In the genomic region with DNA sequence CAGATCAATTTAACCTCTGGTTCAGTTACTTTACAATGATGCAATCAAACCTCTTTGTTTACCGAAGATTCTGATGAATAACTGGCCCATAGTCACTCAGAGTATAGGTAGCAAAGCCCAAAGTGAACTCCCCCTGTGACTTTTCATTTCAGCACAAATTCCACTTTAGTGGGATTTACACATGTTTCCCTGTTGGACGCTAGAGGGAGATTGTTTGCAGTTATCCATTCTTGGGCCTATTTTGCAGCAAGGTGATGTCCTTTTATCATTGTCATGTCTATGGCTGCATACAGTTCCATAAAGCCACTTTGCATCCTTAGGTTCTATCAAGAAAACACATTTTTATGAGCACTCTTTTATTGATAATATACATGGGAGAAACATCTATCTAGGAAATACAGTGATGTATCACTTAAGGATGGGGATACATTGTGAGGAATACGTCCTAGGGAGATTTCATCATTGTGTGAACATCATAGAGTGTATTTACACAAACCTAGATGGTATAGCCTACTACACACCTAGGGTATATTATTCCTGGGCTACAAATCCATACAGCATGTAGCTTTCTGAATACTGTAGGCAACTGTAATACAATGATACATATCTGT, we compare ENCODE assay signal across 9 cellular contexts. TPM values are rescaled to one million over a fixed set of nuclear protein-coding genes. Genes with fewer than 3 reads are reported as not detected.
DNase-seq lines count a peak whose midpoint lies in the region; ATAC-seq and TF ChIP-seq lines count a peak whose summit lies in the region.
"Had no signal": no experiment of that assay in that cellular context is flagged by ENCODE, and none has a peak within 500 bp of the region (broad histone marks: within the 10 kb centered on the region; RNA-seq: fewer than 3 reads in every experiment).

No MANE protein-coding gene starts in this region.

- DNase-seq in CD14-positive monocyte (ENCODE audit: low spot score) = no peak
- DNase-seq in HEK293T (ENCODE audit: extremely low spot score) = peak; percentile 22
- DNase-seq in SW 1271 (lab: John Stamatoyannopoulos, UW) = peak; percentile 0 to 17
- no peak for DNase-seq in kidney epithelial cell (ENCODE audit: low read depth)
- DNase-seq in stimulated activated CD4-positive, alpha-beta T cell treated with anti-CD3 and anti-CD28 coated beads, Interleukin-2, amount 100 ng/mL, for 24 hours = no peak
- no peak for DNase-seq in GF-D8 (lab: John Stamatoyannopoulos, UW)
- no peak for DNase-seq in head of caudate nucleus

- no peak overlapping the region for H3K4me3 ChIP-seq in kidney epithelial cell (ENCODE audit: low read depth, low read length)
- H3K4me3 ChIP-seq: SK-N-MC had no signal

- no peak overlapping the region for H3K4me3 Mint-ChIP-seq in CD14-positive monocyte

- POLR2A ChIA-PET in HEK293T (lab: Yijun Ruan, JAX) = no interaction called here

- no peak overlapping the region for H3K27ac Mint-ChIP-seq in CD14-positive monocyte

- no peaks in the 10 kb centered on the region for H3K36me3 ChIP-seq in kidney epithelial cell (ENCODE audit: control insufficient read depth, insufficient read depth, low read length)

- H3K36me3 Mint-ChIP-seq in CD14-positive monocyte = no peaks in the 10 kb centered on the region

- TF ChIP-seq CTCF in CD14-positive monocyte (IDR thresholded peaks at IDR 0.05) = peak; percentile 47
- peak; percentile 60 for TF ChIP-seq CTCF in kidney epithelial cell (IDR thresholded peaks at IDR 0.05; ENCODE audit: insufficient read depth, low read length, poor library complexity, severe bottlenecking)

- intact Hi-C loops in CD14-positive monocyte (cut with micrococcal nuclease) (no loop called here), head of caudate nucleus (cut with DNase I) (no loop called here)

- ATAC-seq in GM19455 (IDR thresholded peaks at IDR 0.05; ENCODE audit: unreplicated experiment) = no peak

- no peaks in the 10 kb centered on the region for H3K4me1 Mint-ChIP-seq in CD14-positive monocyte

- no peaks in the 10 kb centered on the region for H3K27me3 ChIP-seq in kidney epithelial cell (ENCODE audit: control insufficient read depth, insufficient read depth, low read length)

- H3K9me3 Mint-ChIP-seq in CD14-positive monocyte = peaks cover 2 to 13% (median 7%) of the 10 kb centered on the region in 7 donors

- peaks cover 0 to 3% (median 2%) of the 10 kb centered on the region in 3 donors for H3K27me3 Mint-ChIP-seq in CD14-positive monocyte (ENCODE audit: low read depth in 3 of 3)

- CTCF ChIA-PET in HEK293T (lab: Yijun Ruan, JAX) = no interaction called here

TF ChIP-seq in HEK293T, 16 proteins besides CTCF, POLR2A, EP300 and RAD21:
- TF ChIP-seq ZNF384 (IDR thresholded peaks at IDR 0.05) = no peak
- TF ChIP-seq BHLHE40 (IDR thresholded peaks at IDR 0.05; ENCODE audit: borderline replicate concordance) = no peak
- TF ChIP-seq SP1 (IDR thresholded peaks at IDR 0.05) = no peak
- no peak for TF ChIP-seq CTBP1 (IDR thresholded peaks at IDR 0.05; ENCODE audit: borderline replicate concordance)
- no peak for TF ChIP-seq ARNT (IDR thresholded peaks at IDR 0.05)
- no peak for TF ChIP-seq FOXA1 (IDR thresholded peaks at IDR 0.05)
- TF ChIP-seq, protein P1, sequence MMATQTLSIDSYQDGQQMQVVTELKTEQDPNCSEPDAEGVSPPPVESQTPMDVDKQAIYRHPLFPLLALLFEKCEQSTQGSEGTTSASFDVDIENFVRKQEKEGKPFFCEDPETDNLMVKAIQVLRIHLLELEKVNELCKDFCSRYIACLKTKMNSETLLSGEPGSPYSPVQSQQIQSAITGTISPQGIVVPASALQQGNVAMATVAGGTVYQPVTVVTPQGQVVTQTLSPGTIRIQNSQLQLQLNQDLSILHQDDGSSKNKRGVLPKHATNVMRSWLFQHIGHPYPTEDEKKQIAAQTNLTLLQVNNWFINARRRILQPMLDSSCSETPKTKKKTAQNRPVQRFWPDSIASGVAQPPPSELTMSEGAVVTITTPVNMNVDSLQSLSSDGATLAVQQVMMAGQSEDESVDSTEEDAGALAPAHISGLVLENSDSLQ (IDR thresholded peaks at IDR 0.05) = no peak
- TF ChIP-seq SUZ12 (IDR thresholded peaks at IDR 0.05) = no peak
- no peak for TF ChIP-seq L3MBTL2 (conservative IDR thresholded peaks at IDR 0.05)
- no peak for TF ChIP-seq HDGF (IDR thresholded peaks at IDR 0.05; ENCODE audit: borderline replicate concordance)
- TF ChIP-seq LEF1 (IDR thresholded peaks at IDR 0.05; ENCODE audit: borderline replicate concordance) = no peak
- TF ChIP-seq NFRKB (IDR thresholded peaks at IDR 0.05) = no peak
- no peak for TF ChIP-seq FOXK2 (IDR thresholded peaks at IDR 0.05)
- TF ChIP-seq FOXM1 (IDR thresholded peaks at IDR 0.05; ENCODE audit: borderline replicate concordance) = no peak
- TF ChIP-seq TARDBP (IDR thresholded peaks at IDR 0.05) = no peak
- TF ChIP-seq ELF4 (IDR thresholded peaks at IDR 0.05) = no peak

RNA-seq across cellular contexts. Expression of gene DKK2, which starts 14.5 kb away (rescaled TPM):
- not detected for polyA plus RNA-seq in CD14-positive monocyte
- not detected in 2 replicates for total RNA-seq in kidney epithelial cell

Comparison
In these comparisons a context has a peak if more than half of its experiments do, and no peak if none do; other contexts are left out.
1. DNase-seq: peak in HEK293T (single experiment) and SW 1271 (2 of 2); none in CD14-positive monocyte (single experiment), kidney epithelial cell (single experiment), stimulated activated CD4-positive, alpha-beta T cell treated with anti-CD3 and anti-CD28 coated beads, Interleukin-2, amount 100 ng/mL, for 24 hours (0 of 2), GF-D8 (single experiment) and head of caudate nucleus (0 of 42).